Comparison of ENCODE assay signal across 19 cellular contexts in the genomic region with DNA sequence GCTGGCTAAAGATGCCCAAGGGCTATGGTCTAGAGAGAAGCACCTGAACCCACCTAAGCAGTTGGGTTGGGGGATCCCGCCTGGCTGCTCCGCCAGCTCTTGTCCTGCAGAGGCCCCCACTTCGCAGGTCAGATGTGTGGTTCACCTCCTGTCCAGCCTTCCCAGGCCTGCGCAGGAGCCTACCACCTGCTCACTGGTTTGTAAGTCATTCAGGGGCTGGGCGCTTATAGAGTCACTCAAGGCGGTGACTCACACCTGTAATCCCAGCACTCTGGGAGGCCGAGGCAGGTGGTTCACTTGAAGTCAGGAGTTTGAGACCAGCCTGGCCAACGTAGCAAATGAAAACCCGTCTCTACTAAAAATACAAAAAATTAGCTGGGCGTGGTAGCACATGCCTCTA.
A peak's percentile ranks its signal among the peaks of the same experiment; 100 is the strongest.
DNase-seq lines count a peak whose midpoint lies in the region; ATAC-seq lines count a peak whose summit lies in the region.
"Had no signal": no experiment of that assay in that cellular context is flagged by ENCODE, and none has a peak within 500 bp of the region (broad histone marks: within the 10 kb centered on the region; RNA-seq: fewer than 3 reads in every experiment).

No MANE protein-coding gene starts in this region.

- no peak overlapping the region for H3K4me3 Mint-ChIP-seq in stimulated activated naive CD8-positive, alpha-beta T cell treated with anti-CD3 and anti-CD28 coated beads, Interleukin-15, amount 100 ng/mL, for 72 hours
- H3K4me3 Mint-ChIP-seq: activated naive CD8-positive, alpha-beta T cell treated with anti-CD3 and anti-CD28 coated beads, Interleukin-2, amount 10 ng/mL, durations not matched to agents 7 days and 5 days; B cell; brain had no signal

- peak overlapping the region; percentile 84 for H3K27ac ChIP-seq in epithelial cell of prostate

- no peak overlapping the region for H3K27ac Mint-ChIP-seq in stimulated activated naive CD8-positive, alpha-beta T cell treated with anti-CD3 and anti-CD28 coated beads, Interleukin-15, amount 100 ng/mL, for 72 hours
- H3K27ac Mint-ChIP-seq: activated naive CD8-positive, alpha-beta T cell treated with anti-CD3 and anti-CD28 coated beads, Interleukin-2, amount 10 ng/mL, durations not matched to agents 7 days and 5 days; B cell had no signal

- ATAC-seq in stimulated activated naive CD8-positive, alpha-beta T cell treated with anti-CD3 and anti-CD28 coated beads, Interleukin-15, Interleukin-2, amounts not matched to agents 100 U/mL and 50 U/mL, for 24 hours, result peak; percentile 54
- ATAC-seq in stimulated activated naive CD8-positive, alpha-beta T cell treated with anti-CD3 and anti-CD28 coated beads, Interleukin-15, amount 100 ng/mL, for 72 hours, result no peak
- ATAC-seq in HG02610 (IDR thresholded peaks at IDR 0.05; ENCODE audit: unreplicated experiment), result no peak
- ATAC-seq: Panc1, SK-N-SH treated with all-trans-retinoic acid at 6 μM for 48 hours had no signal

- H3K4me1 Mint-ChIP-seq in stimulated activated naive CD8-positive, alpha-beta T cell treated with anti-CD3 and anti-CD28 coated beads, Interleukin-15, amount 100 ng/mL, for 72 hours, result peaks cover 35% of the 10 kb centered on the region

- H3K9me3 Mint-ChIP-seq in stimulated activated naive CD8-positive, alpha-beta T cell treated with anti-CD3 and anti-CD28 coated beads, Interleukin-15, amount 100 ng/mL, for 72 hours, result no peaks in the 10 kb centered on the region
- H3K9me3 Mint-ChIP-seq: activated naive CD8-positive, alpha-beta T cell treated with anti-CD3 and anti-CD28 coated beads, Interleukin-2, amount 10 ng/mL, durations not matched to agents 7 days and 5 days had no signal

- DNase-seq in stimulated activated naive CD8-positive, alpha-beta T cell treated with anti-CD3 and anti-CD28 coated beads, Interleukin-15, Interleukin-2, amounts not matched to agents 100 U/mL and 50 U/mL, for 24 hours, result no peak
- DNase-seq in stimulated activated naive CD8-positive, alpha-beta T cell treated with anti-CD3 and anti-CD28 coated beads, Interleukin-15, amount 100 ng/mL, for 72 hours, result no peak
- DNase-seq in NCI-H69 (lab: John Stamatoyannopoulos, UW), result peak; percentile 79
- DNase-seq in epithelial cell of prostate (ENCODE audit: low read depth, low spot score), result no peak
- no peak for DNase-seq in MV-4-11 (lab: John Stamatoyannopoulos, UW)
- no peak for DNase-seq in glomerular visceral epithelial cell (ENCODE audit: extremely low spot score)
- DNase-seq: activated naive CD8-positive, alpha-beta T cell treated with anti-CD3 and anti-CD28 coated beads, Interleukin-2, amount 10 ng/mL, durations not matched to agents 7 days and 5 days; activated T-cell treated with anti-CD3 and anti-CD28 coated beads for 4 hours; Caco-2; EL; Karpas-422; NCI-H1417 treated with DMSO at 0.1 percent for 48 hours; NCI-H774; retina had no signal

- H3K27me3 Mint-ChIP-seq in stimulated activated naive CD8-positive, alpha-beta T cell treated with anti-CD3 and anti-CD28 coated beads, Interleukin-15, amount 100 ng/mL, for 72 hours, result peaks cover 9% of the 10 kb centered on the region
- H3K27me3 Mint-ChIP-seq: activated naive CD8-positive, alpha-beta T cell treated with anti-CD3 and anti-CD28 coated beads, Interleukin-2, amount 10 ng/mL, durations not matched to agents 7 days and 5 days; B cell had no signal
